Comparison of ENCODE assay signal across 13 cellular contexts in the genomic region with DNA sequence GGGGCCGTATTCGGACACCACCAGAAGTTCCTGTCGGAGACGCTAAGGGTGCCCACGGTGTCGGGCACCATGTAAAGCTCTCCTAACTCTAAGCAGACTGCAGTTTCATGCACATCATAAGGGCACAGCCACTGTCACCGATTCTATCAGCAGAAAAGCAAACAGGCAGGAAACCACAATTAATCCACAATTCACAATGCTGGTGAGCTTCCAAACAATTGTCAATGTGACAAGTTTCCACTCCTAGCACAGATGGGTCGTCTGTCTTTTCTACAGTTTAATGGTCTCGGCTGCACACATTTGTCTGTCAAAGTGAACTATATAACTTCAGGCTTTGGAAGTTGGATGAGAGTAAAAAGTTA.
A peak's percentile ranks its signal among the peaks of the same experiment; 100 is the strongest.
DNase-seq lines count a peak whose midpoint lies in the region; ATAC-seq and TF ChIP-seq lines count a peak whose summit lies in the region.
"Had no signal": no experiment of that assay in that cellular context is flagged by ENCODE, and none has a peak within 500 bp of the region (broad histone marks: within the 10 kb centered on the region; RNA-seq: fewer than 3 reads in every experiment).

No MANE protein-coding gene starts in this region.

- TF ChIP-seq CTCF in DND-41 (IDR thresholded peaks at IDR 0.05; ENCODE audit: borderline replicate concordance, extremely low read depth, low read length, poor library complexity, severe bottlenecking) (no peak), nephron (IDR thresholded peaks at IDR 0.05; ENCODE audit: unreplicated experiment in 3 of 3) (no peak), GM13977 (IDR thresholded peaks at IDR 0.05; ENCODE audit: extremely low read depth, insufficient read depth, missing control alignments) (no peak)

- no peaks in the 10 kb centered on the region for H3K79me2 ChIP-seq in DND-41 (ENCODE audit: insufficient read depth, low read length)

- H3K9me3 ChIP-seq in DND-41 (ENCODE audit: insufficient read depth, low read length, severe bottlenecking): no peaks in the 10 kb centered on the region

- H3K36me3 Mint-ChIP-seq in central memory CD8-positive, alpha-beta T cell (ENCODE audit: insufficient read depth): peaks cover 14% of the 10 kb centered on the region
- H3K36me3 Mint-ChIP-seq in nephron (ENCODE audit: low read depth): peaks cover 30% of the 10 kb centered on the region

- no peak overlapping the region for H3K27ac Mint-ChIP-seq in central memory CD8-positive, alpha-beta T cell (ENCODE audit: low read depth)
- H3K27ac Mint-ChIP-seq in nephron: peak overlapping the region in 1 of 3 experiments; percentile 46
- H3K27ac Mint-ChIP-seq: activated CD8-positive, alpha-beta memory T cell treated with anti-CD3 and anti-CD28 coated beads, Interleukin-2, amount 10 ng/mL, durations not matched to agents 7 days and 5 days had no signal

- H3K27me3 Mint-ChIP-seq in central memory CD8-positive, alpha-beta T cell: peaks cover 19% of the 10 kb centered on the region
- peaks cover 27% of the 10 kb centered on the region for H3K27me3 Mint-ChIP-seq in nephron (ENCODE audit: low read depth)

- ATAC-seq in DND-41 (ENCODE audit: insufficient read depth, low read depth) (peak; percentile 37), HG02759 (IDR thresholded peaks at IDR 0.05; ENCODE audit: unreplicated experiment) (no peak)
- ATAC-seq in central memory CD8-positive, alpha-beta T cell (replicated peaks; ENCODE audit: extremely low read depth, poor library complexity, severe bottlenecking): peak; percentile 42

- DNase-seq in DND-41: no peak
- DNase-seq in NCI-H1694 (lab: John Stamatoyannopoulos, UW): peak; percentile 39
- DNase-seq in central memory CD8-positive, alpha-beta T cell (ENCODE audit: low spot score in 2 of 2): no peak
- no peak for DNase-seq in amygdala (lab: John Stamatoyannopoulos, UW)
- no peak for DNase-seq in SW 1271 (lab: John Stamatoyannopoulos, UW)
- no peak for DNase-seq in GM13977 (ENCODE audit: low spot score)
- DNase-seq: activated CD8-positive, alpha-beta memory T cell treated with anti-CD3 and anti-CD28 coated beads, Interleukin-2, amount 10 ng/mL, durations not matched to agents 7 days and 5 days; hypothalamus; Kasumi-1; NCI-H510A treated with DMSO at 0.1 percent for 48 hours had no signal

- H2AFZ ChIP-seq in DND-41 (ENCODE audit: low read depth, low read length): no peak overlapping the region

- H3K27me3 ChIP-seq in DND-41 (ENCODE audit: insufficient read depth, low read length, poor library complexity): no peaks in the 10 kb centered on the region

- H3K36me3 ChIP-seq in DND-41 (ENCODE audit: insufficient read depth, low read length): peaks cover 17% of the 10 kb centered on the region

- H3K4me2 ChIP-seq in DND-41 (ENCODE audit: insufficient read depth, low read length): no peak overlapping the region

- H3K4me3 ChIP-seq in DND-41 (ENCODE audit: low read depth in 1 of 2, low read length in 2 of 2): no peak overlapping the region
- H3K4me3 ChIP-seq: SK-N-MC had no signal

- in situ Hi-C loops in GM13977 (cut with MboI; ENCODE audit: low pct_unique_long_range_greater_than_20kb, low sequenced_read_pairs, unreplicated experiment): no loop called here

- H4K20me1 ChIP-seq in DND-41 (ENCODE audit: insufficient read depth, low read length): no peaks in the 10 kb centered on the region; the same call in 1 of the 2 replicates

- H3K4me1 Mint-ChIP-seq in central memory CD8-positive, alpha-beta T cell: peaks cover 13% of the 10 kb centered on the region
- peaks cover 4% of the 10 kb centered on the region for H3K4me1 Mint-ChIP-seq in nephron

- H3K4me1 ChIP-seq in DND-41 (ENCODE audit: insufficient read depth, low read length): no peaks in the 10 kb centered on the region

- no peaks in the 10 kb centered on the region for H3K9me3 Mint-ChIP-seq in central memory CD8-positive, alpha-beta T cell
- no peaks in the 10 kb centered on the region for H3K9me3 Mint-ChIP-seq in nephron

- H3K9ac ChIP-seq in DND-41 (ENCODE audit: low read depth, low read length): no peak overlapping the region

- H3K27ac ChIP-seq in DND-41 (ENCODE audit: low read length): no peak overlapping the region
- H3K27ac ChIP-seq: SK-N-MC had no signal

- peak overlapping the region; percentile 83 for H3K4me3 Mint-ChIP-seq in central memory CD8-positive, alpha-beta T cell
- H3K4me3 Mint-ChIP-seq in nephron: peak overlapping the region; percentile 61 to 86 (median 71)
